8 cellular contexts compared by ENCODE assay signal in the genomic region with DNA sequence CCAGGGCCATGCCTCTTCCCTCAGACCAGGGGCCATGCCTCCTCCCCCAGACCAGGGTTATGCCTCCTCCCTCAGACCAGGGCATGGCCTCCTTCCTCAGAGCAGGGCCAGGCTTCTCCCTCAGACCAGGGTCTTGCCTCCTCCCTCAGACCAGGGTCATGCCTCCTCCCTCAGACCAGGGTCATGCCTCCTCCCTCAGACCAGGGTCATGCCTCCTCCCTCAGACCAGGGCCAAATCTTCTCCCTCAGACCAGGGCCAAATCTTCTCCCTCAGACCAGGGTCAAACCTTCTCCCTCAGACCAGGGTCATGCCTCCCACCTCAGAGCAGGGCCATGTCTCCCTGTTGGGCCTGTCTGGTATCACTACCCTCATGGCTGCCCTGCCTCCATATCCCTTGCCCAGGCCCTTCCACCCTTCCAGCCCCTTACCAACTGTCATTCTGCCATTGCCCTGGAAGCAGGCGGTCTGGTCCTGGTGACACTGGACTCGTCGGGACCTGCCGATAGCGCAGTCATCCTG. TPM values are rescaled to one million over a fixed set of nuclear protein-coding genes. Genes with fewer than 3 reads are reported as not detected.
DNase-seq lines count a peak whose midpoint lies in the region; ATAC-seq and TF ChIP-seq lines count a peak whose summit lies in the region.

No MANE protein-coding gene starts in this region.

- no peak overlapping the region for H3K27ac ChIP-seq in psoas muscle

- no peaks in the 10 kb centered on the region for H3K36me3 Mint-ChIP-seq in Caco-2 (ENCODE audit: insufficient read depth, unreplicated experiment)

- POLR2A ChIA-PET in Caco-2 (lab: Charles Lee): no interaction called here

- H3K27me3 ChIP-seq in Caco-2 (replicated peaks; ENCODE audit: control insufficient read depth, insufficient read depth, low read length) (no peaks in the 10 kb centered on the region; the same call in 1 of the 2 replicates), psoas muscle (ENCODE audit: insufficient read depth in 3 of 3, low read length in 2 of 3) (peaks cover 0 to 36% (median 23%) of the 10 kb centered on the region in 3 donors)

- H3K36me3 ChIP-seq in Caco-2 (ENCODE audit: control insufficient read depth, insufficient read depth, low read length) (no peaks in the 10 kb centered on the region), psoas muscle (ENCODE audit: insufficient read depth in 1 of 2, low read depth in 1 of 2) (peaks cover 0 to 2% of the 10 kb centered on the region in 2 donors)

- CTCF ChIA-PET in Caco-2 (lab: Charles Lee): no interaction called here

- ATAC-seq in psoas muscle (no peak), esophagus mucosa (no peak), HG03571 (IDR thresholded peaks at IDR 0.05; ENCODE audit: unreplicated experiment) (no peak)

- H3K4me3 ChIP-seq in Caco-2 (ENCODE audit: low read depth, low read length): peak overlapping the region; percentile 48
- peak overlapping the region; percentile 52 for H3K4me3 ChIP-seq in WI38 (ENCODE audit: low read depth, low read length)
- H3K4me3 ChIP-seq in fibroblast of mammary gland (ENCODE audit: control insufficient read depth, low read depth, low read length): peak overlapping the region; percentile 40
- peak overlapping the region; percentile 56 for H3K4me3 ChIP-seq in psoas muscle

- H3K27ac Mint-ChIP-seq in Caco-2 (ENCODE audit: unreplicated experiment): no peak overlapping the region

- no peak for TF ChIP-seq CTCF in Caco-2 (IDR thresholded peaks at IDR 0.05; ENCODE audit: insufficient read depth in 1 of 2, low read depth in 1 of 2, low read length in 1 of 2, severe bottlenecking in 1 of 2, unreplicated experiment in 1 of 2)
- no peak for TF ChIP-seq CTCF in WI38 (IDR thresholded peaks at IDR 0.05; ENCODE audit: low read depth, low read length)
- no peak for TF ChIP-seq CTCF in fibroblast of mammary gland (conservative IDR thresholded peaks at IDR 0.05; ENCODE audit: control insufficient read depth, insufficient read depth, low read depth, low read length)
- TF ChIP-seq CTCF in psoas muscle (IDR thresholded peaks at IDR 0.05): no peak

- H3K4me1 ChIP-seq in Caco-2 (peaks cover 7% of the 10 kb centered on the region; the same call in 1 of the 2 replicates), psoas muscle (no peaks in the 10 kb centered on the region)

- no peaks in the 10 kb centered on the region for H3K4me1 Mint-ChIP-seq in Caco-2 (ENCODE audit: low read depth, unreplicated experiment)

- intact Hi-C loops in Caco-2 (cut with micrococcal nuclease; ENCODE audit: unreplicated experiment) (no loop called here), psoas muscle (cut with DNase I) (no loop called here)

- WGBS in psoas muscle, 3 donors: 42 to 50% (median 45%) methylated on average over 5 of the region's 5 CpGs

- H3K9me3 Mint-ChIP-seq in Caco-2 (ENCODE audit: unreplicated experiment): no peaks in the 10 kb centered on the region

- peak overlapping the region; percentile 66 for H3K4me3 Mint-ChIP-seq in Caco-2 (ENCODE audit: unreplicated experiment)

- BruUV-seq in Caco-2 (replicated peaks; lab: Mats Ljungman, UMichigan): no TSS peak

- DNase-seq in Caco-2 (no peak), fibroblast of mammary gland (ENCODE audit: low read depth) (no peak), psoas muscle (no peak), NCI-H146 (lab: John Stamatoyannopoulos, UW) (no peak), COLO668 (lab: John Stamatoyannopoulos, UW; ENCODE audit: unreplicated experiment) (no peak)

- no peaks in the 10 kb centered on the region for H3K9me3 ChIP-seq in Caco-2
- no peaks in the 10 kb centered on the region for H3K9me3 ChIP-seq in psoas muscle

- H3K27me3 Mint-ChIP-seq in Caco-2 (ENCODE audit: insufficient read depth, unreplicated experiment): peaks cover 6% of the 10 kb centered on the region

RNA-seq across cellular contexts. Expression of a gene that starts 4.2 kb away (rescaled TPM):
- total RNA-seq in Caco-2 (2022) (0.93 and 0.95 TPM in 2 replicates), psoas muscle (under 1 TPM; 0.23 to 0.79 (median 0.58) TPM), esophagus mucosa (18.0 TPM)
- polyA plus RNA-seq in psoas muscle: under 1 TPM; 0.22 to 0.27 (median 0.26) TPM

RNA-seq across cellular contexts. Expression of a gene that starts 17.3 kb away (rescaled TPM):
- total RNA-seq in Caco-2 (2022) (3.0 and 4.0 TPM in 2 replicates), psoas muscle (under 1 TPM; 0.26 to 0.89 (median 0.40) TPM), esophagus mucosa (4.1 TPM)
- polyA plus RNA-seq in psoas muscle: under 1 TPM; 0.09 to 0.43 (median 0.21) TPM

RNA-seq across cellular contexts. Expression of a gene that starts 29.0 kb away (rescaled TPM):
- total RNA-seq in Caco-2 (2022) (12.0 and 14.7 TPM in 2 replicates), psoas muscle (1 to 10 TPM; 3.1 to 8.7 (median 4.6) TPM), esophagus mucosa (5.3 TPM)
- polyA plus RNA-seq in psoas muscle: 1 to 10 TPM in 2 of 3 donors, under 1 TPM in 1; 0.79 to 7.8 (median 1.0) TPM

RNA-seq across cellular contexts. Expression of a gene that starts 43.3 kb away (rescaled TPM):
- total RNA-seq in Caco-2 (2022) (87.6 and 98.8 TPM in 2 replicates), psoas muscle (10 to 100 TPM; 11.6 to 27.1 (median 15.1) TPM), esophagus mucosa (22.3 TPM)
- polyA plus RNA-seq in psoas muscle: 10 to 100 TPM; 10.1 to 29.1 (median 13.7) TPM
